Comparison of ENCODE assay signal across 1 cellular context in the genomic region with DNA sequence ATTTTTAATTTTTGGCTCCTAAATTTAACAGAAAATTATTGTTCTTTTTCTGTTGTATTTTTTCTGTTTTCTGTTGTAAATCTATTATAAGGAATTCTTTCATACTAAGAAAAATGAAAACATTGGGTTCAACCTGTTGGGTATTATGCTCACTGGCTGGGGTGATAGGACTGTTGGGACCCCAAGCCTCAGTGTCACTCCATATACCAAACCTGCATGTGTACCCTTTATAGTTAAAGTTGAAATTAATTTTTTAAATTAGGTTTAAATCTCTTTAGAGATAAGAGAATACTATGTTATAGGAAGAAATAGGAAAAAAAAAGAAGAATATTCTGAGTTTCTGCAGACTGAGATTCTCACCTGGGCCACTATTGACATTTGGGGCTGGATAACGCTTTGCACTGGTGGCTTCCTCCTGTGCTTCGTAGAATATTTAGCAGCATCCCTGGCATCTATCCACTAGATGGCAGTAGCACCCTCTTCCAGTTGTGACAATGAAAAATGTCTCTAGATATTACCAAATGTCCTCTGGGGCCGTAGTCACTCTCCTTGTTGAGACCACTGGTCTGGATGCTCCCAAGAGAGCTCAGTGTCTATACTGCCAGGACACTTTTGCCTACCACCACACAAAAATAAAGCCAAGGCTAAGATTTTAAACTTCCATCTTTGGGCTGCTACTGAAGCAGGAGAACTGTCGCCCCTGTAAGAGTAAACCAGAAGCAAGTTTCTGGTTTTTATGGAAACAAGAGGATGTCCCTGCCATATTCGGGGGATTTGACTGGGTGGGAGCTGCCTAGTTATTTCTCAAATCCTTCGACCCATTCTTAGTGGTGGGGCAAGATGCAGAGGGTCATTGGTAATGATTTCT.
TF ChIP-seq lines count a peak whose summit lies in the region.

No MANE protein-coding gene starts in this region.

TF ChIP-seq in GM23338, 12 proteins besides CTCF, POLR2A, EP300 and RAD21 (continued from another document):
- TF ChIP-seq ZNF114 (CRISPR knock-in tag; IDR thresholded peaks at IDR 0.05) (no peak), EZH2 (IDR thresholded peaks at IDR 0.05; ENCODE audit: low read depth, unreplicated experiment) (no peak), JUNB (IDR thresholded peaks at IDR 0.05; ENCODE audit: unreplicated experiment) (no peak)
- TF ChIP-seq, protein P1, sequence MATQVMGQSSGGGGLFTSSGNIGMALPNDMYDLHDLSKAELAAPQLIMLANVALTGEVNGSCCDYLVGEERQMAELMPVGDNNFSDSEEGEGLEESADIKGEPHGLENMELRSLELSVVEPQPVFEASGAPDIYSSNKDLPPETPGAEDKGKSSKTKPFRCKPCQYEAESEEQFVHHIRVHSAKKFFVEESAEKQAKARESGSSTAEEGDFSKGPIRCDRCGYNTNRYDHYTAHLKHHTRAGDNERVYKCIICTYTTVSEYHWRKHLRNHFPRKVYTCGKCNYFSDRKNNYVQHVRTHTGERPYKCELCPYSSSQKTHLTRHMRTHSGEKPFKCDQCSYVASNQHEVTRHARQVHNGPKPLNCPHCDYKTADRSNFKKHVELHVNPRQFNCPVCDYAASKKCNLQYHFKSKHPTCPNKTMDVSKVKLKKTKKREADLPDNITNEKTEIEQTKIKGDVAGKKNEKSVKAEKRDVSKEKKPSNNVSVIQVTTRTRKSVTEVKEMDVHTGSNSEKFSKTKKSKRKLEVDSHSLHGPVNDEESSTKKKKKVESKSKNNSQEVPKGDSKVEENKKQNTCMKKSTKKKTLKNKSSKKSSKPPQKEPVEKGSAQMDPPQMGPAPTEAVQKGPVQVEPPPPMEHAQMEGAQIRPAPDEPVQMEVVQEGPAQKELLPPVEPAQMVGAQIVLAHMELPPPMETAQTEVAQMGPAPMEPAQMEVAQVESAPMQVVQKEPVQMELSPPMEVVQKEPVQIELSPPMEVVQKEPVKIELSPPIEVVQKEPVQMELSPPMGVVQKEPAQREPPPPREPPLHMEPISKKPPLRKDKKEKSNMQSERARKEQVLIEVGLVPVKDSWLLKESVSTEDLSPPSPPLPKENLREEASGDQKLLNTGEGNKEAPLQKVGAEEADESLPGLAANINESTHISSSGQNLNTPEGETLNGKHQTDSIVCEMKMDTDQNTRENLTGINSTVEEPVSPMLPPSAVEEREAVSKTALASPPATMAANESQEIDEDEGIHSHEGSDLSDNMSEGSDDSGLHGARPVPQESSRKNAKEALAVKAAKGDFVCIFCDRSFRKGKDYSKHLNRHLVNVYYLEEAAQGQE (IDR thresholded peaks at IDR 0.05; ENCODE audit: unreplicated experiment): no peak
